In the genomic region with DNA sequence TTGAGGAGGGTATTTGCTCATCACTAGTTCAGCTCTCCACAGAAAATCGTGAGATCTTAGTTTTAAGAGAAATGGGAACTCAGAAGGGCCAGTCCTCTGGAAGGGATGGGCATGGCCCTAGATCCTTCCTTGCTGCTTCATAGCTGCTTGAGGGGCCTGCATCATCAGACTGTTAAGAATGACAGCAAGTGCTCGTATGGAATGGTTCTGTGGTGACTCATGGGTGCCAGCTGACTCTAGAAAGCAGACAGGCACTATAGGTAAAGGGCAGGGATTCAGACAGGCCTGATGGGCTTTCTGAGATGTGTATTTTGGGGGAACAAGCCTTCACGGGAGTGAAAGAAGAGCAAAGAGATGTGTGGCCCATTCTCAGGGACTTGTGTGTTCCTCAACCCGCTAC, we compare ENCODE assay signal across 21 cellular contexts.
DNase-seq lines count a peak whose midpoint lies in the region; ATAC-seq, FAIRE-seq and TF ChIP-seq lines count a peak whose summit lies in the region.
"Had no signal": no experiment of that assay in that cellular context is flagged by ENCODE, and none has a peak within 500 bp of the region (broad histone marks: within the 10 kb centered on the region; RNA-seq: fewer than 3 reads in every experiment).

No MANE protein-coding gene starts in this region.

- no peaks in the 10 kb centered on the region for H3K36me3 ChIP-seq in sigmoid colon
- H3K36me3 ChIP-seq: cardiac muscle cell, neural progenitor cell, upper lobe of left lung had no signal

- no peak for TF ChIP-seq CTCF in sigmoid colon (IDR thresholded peaks at IDR 0.05)

- H3K9me3 ChIP-seq in sigmoid colon: no peaks in the 10 kb centered on the region
- H3K9me3 ChIP-seq: upper lobe of left lung had no signal

- in situ Hi-C loops in ACHN (cut with HindIII; ENCODE audit: low pct_ligation_motif_present, low pct_unique_long_range_greater_than_20kb, low sequenced_read_pairs): no loop called here

- no peak overlapping the region for H3K4me3 ChIP-seq in sigmoid colon
- H3K4me3 ChIP-seq: cardiac muscle cell, neural progenitor cell, upper lobe of left lung had no signal

- no peak for TF ChIP-seq POLR2A in sigmoid colon (IDR thresholded peaks at IDR 0.05)

- H3K27me3 ChIP-seq in sigmoid colon: no peaks in the 10 kb centered on the region
- H3K27me3 ChIP-seq: cardiac muscle cell, neural progenitor cell, upper lobe of left lung had no signal

- WGBS in sigmoid colon, 2 donors: 84 to 86% methylated on average over 4 of the region's 4 CpGs

- intact Hi-C loops in sigmoid colon (cut with DNase I): no loop called here

- no peak for TF ChIP-seq EP300 in sigmoid colon (IDR thresholded peaks at IDR 0.05)

- no peak for FAIRE-seq in HTR-8/SVneo (lab: Jason Lieb, UNC)

- ATAC-seq in HG02884 (IDR thresholded peaks at IDR 0.05; ENCODE audit: unreplicated experiment) (no peak), GM19035 (IDR thresholded peaks at IDR 0.05; ENCODE audit: unreplicated experiment) (no peak)
- ATAC-seq: activated CD8-positive, alpha-beta memory T cell treated with anti-CD3 and anti-CD28 coated beads, Interleukin-2, amount 10 ng/mL, durations not matched to agents 7 days and 5 days had no signal

- no peaks in the 10 kb centered on the region for H3K4me1 ChIP-seq in sigmoid colon
- H3K4me1 ChIP-seq: upper lobe of left lung had no signal

- no peak overlapping the region for H3K27ac ChIP-seq in sigmoid colon
- H3K27ac ChIP-seq: cardiac muscle cell, KMS-11, neural progenitor cell, upper lobe of left lung had no signal

- DNase-seq in ACHN (peak; percentile 29), HTR-8/SVneo (ENCODE audit: insufficient read length, low spot score) (peak; percentile 54), T1000 (lab: John Stamatoyannopoulos, UW) (peak; percentile 24), iris pigment epithelial cell (ENCODE audit: low read depth) (peak; percentile 40), inferior parietal cortex (ENCODE audit: extremely low spot score) (no peak), sigmoid colon (no peak)
- DNase-seq: activated CD4-positive, CD25-positive, alpha-beta regulatory T cell; activated CD8-positive, alpha-beta memory T cell treated with anti-CD3 and anti-CD28 coated beads, Interleukin-2, amount 10 ng/mL, durations not matched to agents 7 days and 5 days; activated naive CD4-positive, alpha-beta T cell treated with anti-CD3 and anti-CD28 coated beads, Interleukin-2, amount 10 ng/mL, durations not matched to agents 7 days and 5 days; Calu3; effector CD4-positive, alpha-beta T cell; NCI-H1436 treated with DMSO at 0.1 percent for 48 hours; NCI-H446; stimulated activated naive CD4-positive, alpha-beta T cell; T-helper 1 cell; upper lobe of left lung had no signal

Comparison
In these comparisons a context has a peak if more than half of its experiments do, and no peak if none do; other contexts are left out.
1. DNase-seq: peak in ACHN (single experiment), HTR-8/SVneo (single experiment), T1000 (single experiment) and iris pigment epithelial cell (single experiment); none in inferior parietal cortex (single experiment) and sigmoid colon (single experiment).